Comparison of ENCODE assay signal across 9 cellular contexts in genomic region chr15:73851679-73852078, GRCh38. TPM values are rescaled to one million over a fixed set of nuclear protein-coding genes. Genes with fewer than 3 reads are reported as not detected.
DNase-seq lines count a peak whose midpoint lies in the region; ATAC-seq and TF ChIP-seq lines count a peak whose summit lies in the region.
"Had no signal": no experiment of that assay in that cellular context is flagged by ENCODE, and none has a peak within 500 bp of the region (broad histone marks: within the 10 kb centered on the region; RNA-seq: fewer than 3 reads in every experiment).

No MANE protein-coding gene starts in this region.

- H3K9me2 ChIP-seq in PC-3 (replicated peaks; ENCODE audit: low read length) = no peaks in the 10 kb centered on the region

- H4K20me1 ChIP-seq in PC-3 (ENCODE audit: low read length) = no peaks in the 10 kb centered on the region

- TF ChIP-seq CTCF in PC-3 (conservative IDR thresholded peaks at IDR 0.05; ENCODE audit: low read depth, low read length) (no peak), mucosa of descending colon (IDR thresholded peaks at IDR 0.05) (no peak)

- ATAC-seq in PC-3 (no peak; the same call in 1 of the 2 replicates), mucosa of descending colon (no peak), GM21825 (IDR thresholded peaks at IDR 0.05; ENCODE audit: unreplicated experiment) (no peak), GM18502 (IDR thresholded peaks at IDR 0.05; ENCODE audit: poor library complexity, unreplicated experiment) (no peak), GM19397 (IDR thresholded peaks at IDR 0.05; ENCODE audit: unreplicated experiment) (no peak)

- peak; percentile 12 for DNase-seq in GM19238 (ENCODE audit: insufficient read length, low spot score)
- peak; percentile 68 for DNase-seq in PC-3
- DNase-seq in amniotic stem cell (lab: John Stamatoyannopoulos, UW) = peak; percentile 25
- peak in 2 of 3 donors; percentile 29 to 55 for DNase-seq in mucosa of descending colon
- DNase-seq in COLO829 (ENCODE audit: low spot score) = no peak

- H3K4me3 ChIP-seq in PC-3 (ENCODE audit: low read length) (no peak overlapping the region), mucosa of descending colon (no peak overlapping the region)

- no peak overlapping the region for H3K4me2 ChIP-seq in PC-3 (ENCODE audit: low read length)
- H3K4me2 ChIP-seq: KMS-11 had no signal

- CTCF ChIA-PET in PC-3 (lab: Charles Lee) = no interaction called here

- no TSS peak for BruUV-seq in PC-3 (replicated peaks; lab: Mats Ljungman, UMichigan)

- no peak overlapping the region for H3K9ac ChIP-seq in PC-3 (ENCODE audit: low read length)
- H3K9ac ChIP-seq: KMS-11 had no signal

- H3F3A ChIP-seq in PC-3 (ENCODE audit: low read length, unreplicated experiment) = no peaks in the 10 kb centered on the region

- no peaks in the 10 kb centered on the region for H3K79me2 ChIP-seq in PC-3 (ENCODE audit: low read length)

- POLR2A ChIA-PET in PC-3 (lab: Charles Lee; ENCODE audit: unreplicated experiment) = no interaction called here

- H3K36me3 ChIP-seq in PC-3 (ENCODE audit: low read depth, low read length) = no peaks in the 10 kb centered on the region
- H3K36me3 ChIP-seq in mucosa of descending colon (ENCODE audit: low read depth) = no peaks in the 10 kb centered on the region

- no peak overlapping the region for H2AFZ ChIP-seq in PC-3 (ENCODE audit: low read length)

- H3K27me3 ChIP-seq in PC-3 (ENCODE audit: low read length) = peaks cover 43% of the 10 kb centered on the region

- no peak overlapping the region for H3K27ac ChIP-seq in PC-3 (ENCODE audit: low read length)
- H3K27ac ChIP-seq: KMS-11 had no signal

- intact Hi-C loops in PC-3 (cut with micrococcal nuclease) = no loop called here
- intact Hi-C loops in mucosa of descending colon (cut with DNase I, micrococcal nuclease) = no loop called here

- no peaks in the 10 kb centered on the region for H3K4me1 ChIP-seq in PC-3 (ENCODE audit: insufficient read depth, low read length)
- H3K4me1 ChIP-seq in mucosa of descending colon (ENCODE audit: low read depth) = no peaks in the 10 kb centered on the region

- H3K9me3 ChIP-seq in PC-3 (ENCODE audit: low read length) (no peaks in the 10 kb centered on the region), mucosa of descending colon (no peaks in the 10 kb centered on the region)

RNA-seq across cellular contexts. Expression of gene TBC1D21, which starts 21.7 kb away (rescaled TPM):
- not detected in 2 replicates for total RNA-seq in PC-3 (2014; rRNA removed)
- not detected for total RNA-seq in mucosa of descending colon
